In the genomic region with DNA sequence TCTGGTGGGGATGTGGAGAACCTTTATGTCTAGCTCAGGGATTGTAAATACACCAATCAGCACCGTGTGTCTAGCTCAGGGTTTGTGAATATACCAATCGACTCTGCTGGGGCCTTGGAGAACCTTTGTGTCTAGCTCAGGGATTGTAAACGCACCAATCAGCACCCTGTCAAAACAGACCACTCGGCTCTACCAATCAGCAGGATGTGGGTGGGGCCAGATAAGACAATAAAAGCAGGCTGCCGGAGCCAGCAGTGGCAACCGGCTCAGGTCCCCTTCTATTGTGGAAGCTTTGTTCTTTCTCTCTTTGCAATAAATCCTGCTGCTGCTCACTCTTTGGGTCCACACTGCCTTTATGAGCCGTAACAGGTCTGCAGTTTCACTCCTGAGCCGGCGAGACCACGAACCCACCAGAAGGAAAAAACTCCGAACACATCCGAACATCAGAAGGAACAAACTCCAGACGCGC, we compare ENCODE assay signal across 9 cellular contexts. TPM values are rescaled to one million over a fixed set of nuclear protein-coding genes. Genes with fewer than 3 reads are reported as not detected.
DNase-seq lines count a peak whose midpoint lies in the region; ATAC-seq, FAIRE-seq and TF ChIP-seq lines count a peak whose summit lies in the region.
"Not testable (repeated sequence)": the region's sequence is repeated elsewhere in the genome, so short reads cannot be mapped to it uniquely, and the experiment has no call there.
"Had no signal": no experiment of that assay in that cellular context is flagged by ENCODE, and none has a peak within 500 bp of the region (broad histone marks: within the 10 kb centered on the region; RNA-seq: fewer than 3 reads in every experiment).

No MANE protein-coding gene starts in this region.

- ATAC-seq in HepG2, result peak; percentile 67
- ATAC-seq in psoas muscle, result peak in 3 of 4 donors; percentile 17 to 62 (median 51)

- TF ChIP-seq CTCF in HepG2 (CRISPR knock-in tag; IDR thresholded peaks at IDR 0.05); psoas muscle (IDR thresholded peaks at IDR 0.05); thyroid gland (IDR thresholded peaks at IDR 0.05): not testable (repeated sequence)

- intact Hi-C loops in HepG2 (cut with micrococcal nuclease; ENCODE audit: unreplicated experiment), result loop anchor here (1.0 kb wide), 1 partner anchor 37 kb away; no protein-coding TSS in a partner anchor
- intact Hi-C loops in psoas muscle (cut with DNase I), result not testable (repeated sequence)
- intact Hi-C loops in thyroid gland (cut with DNase I), result loop anchor here (5.0 kb wide), 1 partner anchor 39 kb away; no protein-coding TSS in a partner anchor

- H3K9me3 Mint-ChIP-seq in T-helper 2 cell treated with Interferon-gamma antibody and Interleukin-4, amounts not matched to agents 5 μg/mL and 100 μg/mL, for 36 hours; activated naive CD8-positive, alpha-beta T cell (ENCODE audit: low read depth): not testable (repeated sequence)

- peaks cover 41% of the 10 kb centered on the region for H3K4me1 ChIP-seq in HepG2 (ENCODE audit: insufficient read depth, low read length)
- peaks cover 31% of the 10 kb centered on the region for H3K4me1 ChIP-seq in psoas muscle
- peaks cover 20 to 27% of the 10 kb centered on the region in 2 donors for H3K4me1 ChIP-seq in thyroid gland

- 26% methylated on average over 12 of the region's 14 CpGs for WGBS in HepG2 (ENCODE audit: low lambda C conversion rate)
- 26 to 29% (median 27%) methylated on average over 12 to 14 of the region's 14 CpGs for WGBS in psoas muscle, 3 donors
- WGBS in thyroid gland, 2 donors, result 25 to 40% methylated on average over 14 of the region's 14 CpGs

- POLR2A ChIA-PET in HepG2 (lab: Yijun Ruan, JAX), result interaction anchor here (0.7 to 7.2 kb wide), 35 partner anchors 8 to 401 kb away, joined by 3 to 122 read pairs (median 6); a partner anchor contains a TSS

- FAIRE-seq in HepG2 (lab: Jason Lieb, UNC), result not testable (repeated sequence)

- DNase-seq in EH (ENCODE audit: low read depth) (peak; percentile 50), NCI-H146 treated with DMSO at 0.1 percent for 48 hours (lab: John Stamatoyannopoulos, UW; ENCODE audit: unreplicated experiment) (peak; percentile 9), erythroblast (lab: John Stamatoyannopoulos, UW) (peak; percentile 72), HepG2 (ENCODE audit: low spot score) (peak; percentile 60), psoas muscle (peak in 1 of 2 donors; percentile 65), thyroid gland (peak in 1 of 2 donors; percentile 36)
- peak; percentile 61 for DNase-seq in T-helper 2 cell treated with Interferon-gamma antibody and Interleukin-4, amounts not matched to agents 5 μg/mL and 100 μg/mL, for 36 hours (ENCODE audit: low spot score)

- TF ChIP-seq RAD21 in HepG2 (CRISPR knock-in tag; IDR thresholded peaks at IDR 0.05), result not testable (repeated sequence)

- H3K27ac ChIP-seq in HepG2 (ENCODE audit: extremely low read length, insufficient read depth, low read length) (peak overlapping the region; percentile 91), psoas muscle (peak overlapping the region; percentile 90), thyroid gland (peak overlapping the region; percentile 71 to 78 (median 74))

- TSS peak; percentile 88 for BruUV-seq in HepG2 (replicated peaks; lab: Mats Ljungman, UMichigan)

- not testable (repeated sequence) for TF ChIP-seq EP300 in HepG2 (IDR thresholded peaks at IDR 0.05; ENCODE audit: low read depth in 2 of 2, low read length in 2 of 2); HepG2 (CRISPR knock-in tag; IDR thresholded peaks at IDR 0.05; ENCODE audit: borderline replicate concordance)

- H3K4me3 ChIP-seq in HepG2 (replicated peaks in 1 of 3; ENCODE audit: insufficient read depth in 1 of 3, low read depth in 2 of 3, low read length in 3 of 3) (peak overlapping the region; percentile 61 to 78 (median 68); a peak in 5 of 6 replicates), psoas muscle (peak overlapping the region; percentile 78), thyroid gland (replicated peaks in 1 of 3) (peak overlapping the region; percentile 28 to 56 (median 33))

- H3K9ac ChIP-seq in HepG2 (ENCODE audit: insufficient read depth, low read depth, low read length), result peak overlapping the region; percentile 75

- peaks cover 39% of the 10 kb centered on the region for H3K4me1 Mint-ChIP-seq in T-helper 2 cell treated with Interferon-gamma antibody and Interleukin-4, amounts not matched to agents 5 μg/mL and 100 μg/mL, for 36 hours (ENCODE audit: low read depth)
- peaks cover 43% of the 10 kb centered on the region for H3K4me1 Mint-ChIP-seq in activated naive CD8-positive, alpha-beta T cell (ENCODE audit: low read depth)

- peaks cover 35% of the 10 kb centered on the region for H3K36me3 Mint-ChIP-seq in T-helper 2 cell treated with Interferon-gamma antibody and Interleukin-4, amounts not matched to agents 5 μg/mL and 100 μg/mL, for 36 hours (ENCODE audit: low read depth)
- H3K36me3 Mint-ChIP-seq in activated naive CD8-positive, alpha-beta T cell, result peaks cover 22% of the 10 kb centered on the region

- not testable (repeated sequence) for TF ChIP-seq POLR2A in erythroblast (IDR thresholded peaks at IDR 0.05; ENCODE audit: low read length)
- TF ChIP-seq POLR2A in HepG2 (IDR thresholded peaks at IDR 0.05; ENCODE audit: insufficient read depth in 1 of 2, low read depth in 2 of 2, low read length in 2 of 2) (0 out of 4 replicates have a peak, but pooled peaks of 1 of the 2 experiments have one; percentile 53), thyroid gland (IDR thresholded peaks at IDR 0.05) (peak in 1 of 2 donors; percentile 39)

- H3K4me2 ChIP-seq in HepG2 (ENCODE audit: low read depth, low read length), result peak overlapping the region; percentile 91

- H3K27me3 ChIP-seq in HepG2 (ENCODE audit: control insufficient read depth in 1 of 2, insufficient read depth in 2 of 2, low read length in 2 of 2); psoas muscle (ENCODE audit: insufficient read depth in 3 of 3, low read length in 2 of 3); thyroid gland: not testable (repeated sequence)

- H3K4me3 Mint-ChIP-seq in T-helper 2 cell treated with Interferon-gamma antibody and Interleukin-4, amounts not matched to agents 5 μg/mL and 100 μg/mL, for 36 hours, result peak overlapping the region; percentile 93
- H3K4me3 Mint-ChIP-seq in activated naive CD8-positive, alpha-beta T cell, result peak overlapping the region; percentile 98

- peak overlapping the region; percentile 99 for H3K27ac Mint-ChIP-seq in T-helper 2 cell treated with Interferon-gamma antibody and Interleukin-4, amounts not matched to agents 5 μg/mL and 100 μg/mL, for 36 hours
- peak overlapping the region; percentile 98 for H3K27ac Mint-ChIP-seq in activated naive CD8-positive, alpha-beta T cell

- not testable (repeated sequence) for H3K27me3 Mint-ChIP-seq in T-helper 2 cell treated with Interferon-gamma antibody and Interleukin-4, amounts not matched to agents 5 μg/mL and 100 μg/mL, for 36 hours (ENCODE audit: low read depth); activated naive CD8-positive, alpha-beta T cell

- CTCF ChIA-PET in HepG2 (lab: Yijun Ruan, JAX; ENCODE audit: low intra/inter-chr PET ratio, low total read pairs), result interaction anchor here (3.0 kb wide), 1 partner anchor 15 kb away, joined by 10 read pairs; no protein-coding TSS in a partner anchor

- peaks cover 29% of the 10 kb centered on the region for H3K79me2 ChIP-seq in HepG2 (ENCODE audit: insufficient read depth, low read length)

- not testable (repeated sequence) for H2AFZ ChIP-seq in HepG2 (ENCODE audit: low read length)

- H4K20me1 ChIP-seq in HepG2 (ENCODE audit: insufficient read depth, low read length), result peaks cover 14% of the 10 kb centered on the region

- H3K9me3 ChIP-seq in HepG2 (ENCODE audit: low read length); psoas muscle; thyroid gland: not testable (repeated sequence)

- in situ Hi-C loops in HepG2 (cut with HindIII; ENCODE audit: extremely low pct_ligation_motif_present, low pct_unique_long_range_greater_than_20kb), result not testable (repeated sequence)

- H3K36me3 ChIP-seq in HepG2 (replicated peaks in 1 of 2; ENCODE audit: control insufficient read depth in 1 of 2, insufficient read depth in 2 of 2, low read length in 2 of 2), result peaks cover 0 to 13% of the 10 kb centered on the region in 2 experiments; a peak in 3 of 5 replicates
- H3K36me3 ChIP-seq in psoas muscle (ENCODE audit: insufficient read depth in 1 of 2, low read depth in 1 of 2), result peaks cover 0 to 17% of the 10 kb centered on the region in 2 donors
- H3K36me3 ChIP-seq in thyroid gland, result not testable (repeated sequence)

RNA-seq across cellular contexts. Expression of a gene that starts 20.5 kb away (rescaled TPM):
- total RNA-seq in HepG2 (2016; rRNA removed; fragmentation: Illumina TruSeq; extraction: Trizol) (278 and 348 TPM in 2 replicates), psoas muscle (1 to 10 TPM in 1 of 4 donors, under 1 TPM in 2, not detected in 1; 0.34 to 1.5 (median 0.68) TPM), thyroid gland (under 1 TPM in 1 of 4 donors, not detected in 3; 0.56 TPM)
- total RNA-seq in HepG2 (2016; cell fraction: cytosol; rRNA removed; fragmentation: Illumina TruSeq; extraction: Trizol; ENCODE audit: low read depth), result 36.9 and 39.1 TPM in 2 replicates
- total RNA-seq in HepG2 (2016; cell fraction: insoluble cytoplasmic fraction; rRNA removed; fragmentation: Illumina TruSeq; extraction: Trizol), result 251 and 366 TPM in 2 replicates
- 71.8 and 83.2 TPM in 2 replicates for total RNA-seq in HepG2 (2016; cell fraction: membrane; rRNA removed; fragmentation: Illumina TruSeq; extraction: Trizol)
- 84.8 and 90.9 TPM in 2 replicates for total RNA-seq in HepG2 (2016; cell fraction: nucleus; rRNA removed; fragmentation: Illumina TruSeq; extraction: Trizol)
- polyA plus RNA-seq in HepG2 (2011; rRNA removed) (1,649 and 1,898 TPM in 2 replicates), psoas muscle (under 1 TPM; 0.34 to 0.36 (median 0.35) TPM)
- polyA plus RNA-seq in HepG2 (2011; cell fraction: cytosol; rRNA removed), result 422 and 472 TPM in 2 replicates
- polyA plus RNA-seq in HepG2 (2011; cell fraction: nucleus; rRNA removed), result 82.9 and 122 TPM in 2 replicates
- polyA plus RNA-seq in HepG2 (2012), result 700 and 2,334 TPM in 2 replicates
- polyA plus RNA-seq in HepG2 (2016; cell fraction: cytosol; fragmentation: Illumina TruSeq; extraction: Trizol; ENCODE audit: low read depth), result 30.5 and 35.0 TPM in 2 replicates
- 150 and 168 TPM in 2 replicates for polyA plus RNA-seq in HepG2 (2016; cell fraction: insoluble cytoplasmic fraction; fragmentation: Illumina TruSeq; extraction: Trizol; ENCODE audit: low read depth)
- polyA plus RNA-seq in HepG2 (2016; cell fraction: membrane; fragmentation: Illumina TruSeq; extraction: Trizol; ENCODE audit: low read depth), result 38.8 and 42.8 TPM in 2 replicates
- 79.1 and 81.3 TPM in 2 replicates for polyA plus RNA-seq in HepG2 (2016; cell fraction: nucleus; fragmentation: Illumina TruSeq; extraction: Trizol; ENCODE audit: insufficient read depth, low read depth)
- 151 and 198 TPM in 2 replicates for polyA minus RNA-seq in HepG2 (2011; rRNA and poly(A)+ RNA removed; ENCODE audit: low replicate concordance)
- 87.0 and 146 TPM in 2 replicates for polyA minus RNA-seq in HepG2 (2011; cell fraction: cytosol; rRNA and poly(A)+ RNA removed)
- 37.3 and 51.0 TPM in 2 replicates for polyA minus RNA-seq in HepG2 (2011; cell fraction: nucleus; rRNA and poly(A)+ RNA removed)
- total RNA-seq: glomerular endothelial cell had no signal

RNA-seq across cellular contexts. Expression of a gene that starts 32.7 kb away (rescaled TPM):
- 158 and 254 TPM in 2 replicates for total RNA-seq in HepG2 (2016; rRNA removed; fragmentation: Illumina TruSeq; extraction: Trizol)
- 31.0 and 37.7 TPM in 2 replicates for total RNA-seq in HepG2 (2016; cell fraction: cytosol; rRNA removed; fragmentation: Illumina TruSeq; extraction: Trizol; ENCODE audit: low read depth)
- 174 and 249 TPM in 2 replicates for total RNA-seq in HepG2 (2016; cell fraction: insoluble cytoplasmic fraction; rRNA removed; fragmentation: Illumina TruSeq; extraction: Trizol)
- 87.0 and 105 TPM in 2 replicates for total RNA-seq in HepG2 (2016; cell fraction: membrane; rRNA removed; fragmentation: Illumina TruSeq; extraction: Trizol)
- total RNA-seq in HepG2 (2016; cell fraction: nucleus; rRNA removed; fragmentation: Illumina TruSeq; extraction: Trizol), result 67.5 and 68.6 TPM in 2 replicates
- 103 and 112 TPM in 2 replicates for polyA plus RNA-seq in HepG2 (2011; rRNA removed)
- polyA plus RNA-seq in HepG2 (2011; cell fraction: cytosol; rRNA removed), result 110 and 141 TPM in 2 replicates
- 54.5 and 54.7 TPM in 2 replicates for polyA plus RNA-seq in HepG2 (2011; cell fraction: nucleus; rRNA removed)
- polyA plus RNA-seq in HepG2 (2012), result 198 and 236 TPM in 2 replicates
- 55.7 and 56.7 TPM in 2 replicates for polyA plus RNA-seq in HepG2 (2016; cell fraction: cytosol; fragmentation: Illumina TruSeq; extraction: Trizol; ENCODE audit: low read depth)
- polyA plus RNA-seq in HepG2 (2016; cell fraction: insoluble cytoplasmic fraction; fragmentation: Illumina TruSeq; extraction: Trizol; ENCODE audit: low read depth), result 509 and 563 TPM in 2 replicates
- polyA plus RNA-seq in HepG2 (2016; cell fraction: membrane; fragmentation: Illumina TruSeq; extraction: Trizol; ENCODE audit: low read depth), result 117 and 129 TPM in 2 replicates
- 205 and 206 TPM in 2 replicates for polyA plus RNA-seq in HepG2 (2016; cell fraction: nucleus; fragmentation: Illumina TruSeq; extraction: Trizol; ENCODE audit: insufficient read depth, low read depth)
- polyA minus RNA-seq in HepG2 (2011; rRNA and poly(A)+ RNA removed; ENCODE audit: low replicate concordance), result 19.4 and 22.0 TPM in 2 replicates
- polyA minus RNA-seq in HepG2 (2011; cell fraction: cytosol; rRNA and poly(A)+ RNA removed), result 29.9 and 30.5 TPM in 2 replicates
- polyA minus RNA-seq in HepG2 (2011; cell fraction: nucleus; rRNA and poly(A)+ RNA removed), result 21.4 and 24.6 TPM in 2 replicates
- 100 to 1,000 TPM; 216 to 300 (median 250) TPM for total RNA-seq in psoas muscle
- 100 to 1,000 TPM; 300 to 539 (median 398) TPM for polyA plus RNA-seq in psoas muscle
- total RNA-seq in thyroid gland, result 100 to 1,000 TPM; 258 to 314 (median 288) TPM

RNA-seq across cellular contexts. Expression of a gene that starts 36.4 kb away (rescaled TPM):
- total RNA-seq in HepG2 (2016; rRNA removed; fragmentation: Illumina TruSeq; extraction: Trizol) (76.6 and 124 TPM in 2 replicates), psoas muscle (10 to 100 TPM; 30.0 to 39.1 (median 32.4) TPM), thyroid gland (10 to 100 TPM; 70.5 to 93.9 (median 76.2) TPM)
- total RNA-seq in HepG2 (2016; cell fraction: cytosol; rRNA removed; fragmentation: Illumina TruSeq; extraction: Trizol; ENCODE audit: low read depth), result 12.0 and 14.9 TPM in 2 replicates
- 82.6 and 130 TPM in 2 replicates for total RNA-seq in HepG2 (2016; cell fraction: insoluble cytoplasmic fraction; rRNA removed; fragmentation: Illumina TruSeq; extraction: Trizol)
- total RNA-seq in HepG2 (2016; cell fraction: membrane; rRNA removed; fragmentation: Illumina TruSeq; extraction: Trizol), result 36.1 and 39.2 TPM in 2 replicates
- total RNA-seq in HepG2 (2016; cell fraction: nucleus; rRNA removed; fragmentation: Illumina TruSeq; extraction: Trizol), result 35.4 and 41.2 TPM in 2 replicates
- polyA plus RNA-seq in HepG2 (2011; rRNA removed) (39.9 and 44.8 TPM in 2 replicates), psoas muscle (10 to 100 TPM; 40.5 to 79.0 (median 48.5) TPM)
- 29.0 and 43.5 TPM in 2 replicates for polyA plus RNA-seq in HepG2 (2011; cell fraction: cytosol; rRNA removed)
- 12.5 and 20.0 TPM in 2 replicates for polyA plus RNA-seq in HepG2 (2011; cell fraction: nucleus; rRNA removed)
- polyA plus RNA-seq in HepG2 (2012), result 55.6 and 62.7 TPM in 2 replicates
- 6.5 and 6.6 TPM in 2 replicates for polyA plus RNA-seq in HepG2 (2016; cell fraction: cytosol; fragmentation: Illumina TruSeq; extraction: Trizol; ENCODE audit: low read depth)
- 143 and 162 TPM in 2 replicates for polyA plus RNA-seq in HepG2 (2016; cell fraction: insoluble cytoplasmic fraction; fragmentation: Illumina TruSeq; extraction: Trizol; ENCODE audit: low read depth)
- 21.2 and 21.7 TPM in 2 replicates for polyA plus RNA-seq in HepG2 (2016; cell fraction: membrane; fragmentation: Illumina TruSeq; extraction: Trizol; ENCODE audit: low read depth)
- polyA plus RNA-seq in HepG2 (2016; cell fraction: nucleus; fragmentation: Illumina TruSeq; extraction: Trizol; ENCODE audit: insufficient read depth, low read depth), result 60.2 and 60.7 TPM in 2 replicates
- 10.4 and 12.8 TPM in 2 replicates for polyA minus RNA-seq in HepG2 (2011; rRNA and poly(A)+ RNA removed; ENCODE audit: low replicate concordance)
- polyA minus RNA-seq in HepG2 (2011; cell fraction: cytosol; rRNA and poly(A)+ RNA removed), result 13.6 and 15.5 TPM in 2 replicates
- 16.1 and 16.2 TPM in 2 replicates for polyA minus RNA-seq in HepG2 (2011; cell fraction: nucleus; rRNA and poly(A)+ RNA removed)

RNA-seq across cellular contexts. Expression of a gene that starts 42.7 kb away (rescaled TPM):
- 18.7 and 20.9 TPM in 2 replicates for total RNA-seq in HepG2 (2016; rRNA removed; fragmentation: Illumina TruSeq; extraction: Trizol)
- total RNA-seq in HepG2 (2016; cell fraction: cytosol; rRNA removed; fragmentation: Illumina TruSeq; extraction: Trizol; ENCODE audit: low read depth), result 4.7 and 6.1 TPM in 2 replicates
- total RNA-seq in HepG2 (2016; cell fraction: insoluble cytoplasmic fraction; rRNA removed; fragmentation: Illumina TruSeq; extraction: Trizol), result 19.1 and 20.1 TPM in 2 replicates
- total RNA-seq in HepG2 (2016; cell fraction: membrane; rRNA removed; fragmentation: Illumina TruSeq; extraction: Trizol), result 11.7 and 12.0 TPM in 2 replicates
- total RNA-seq in HepG2 (2016; cell fraction: nucleus; rRNA removed; fragmentation: Illumina TruSeq; extraction: Trizol), result 7.6 and 7.9 TPM in 2 replicates
- polyA plus RNA-seq in HepG2 (2011; rRNA removed), result 15.5 and 17.6 TPM in 2 replicates
- polyA plus RNA-seq in HepG2 (2011; cell fraction: cytosol; rRNA removed), result 19.4 and 26.2 TPM in 2 replicates
- 9.3 and 10.5 TPM in 2 replicates for polyA plus RNA-seq in HepG2 (2011; cell fraction: nucleus; rRNA removed)
- polyA plus RNA-seq in HepG2 (2012), result 10.5 and 11.1 TPM in 2 replicates
- 3.6 and 4.1 TPM in 2 replicates for polyA plus RNA-seq in HepG2 (2016; cell fraction: cytosol; fragmentation: Illumina TruSeq; extraction: Trizol; ENCODE audit: low read depth)
- 22.2 and 23.4 TPM in 2 replicates for polyA plus RNA-seq in HepG2 (2016; cell fraction: insoluble cytoplasmic fraction; fragmentation: Illumina TruSeq; extraction: Trizol; ENCODE audit: low read depth)
- polyA plus RNA-seq in HepG2 (2016; cell fraction: membrane; fragmentation: Illumina TruSeq; extraction: Trizol; ENCODE audit: low read depth), result 7.5 and 8.0 TPM in 2 replicates
- 10.3 and 14.0 TPM in 2 replicates for polyA plus RNA-seq in HepG2 (2016; cell fraction: nucleus; fragmentation: Illumina TruSeq; extraction: Trizol; ENCODE audit: insufficient read depth, low read depth)
- 5.1 and 16.2 TPM in 2 replicates for polyA minus RNA-seq in HepG2 (2011; rRNA and poly(A)+ RNA removed; ENCODE audit: low replicate concordance)
- polyA minus RNA-seq in HepG2 (2011; cell fraction: cytosol; rRNA and poly(A)+ RNA removed), result 9.3 and 9.9 TPM in 2 replicates
- 5.5 and 7.0 TPM in 2 replicates for polyA minus RNA-seq in HepG2 (2011; cell fraction: nucleus; rRNA and poly(A)+ RNA removed)
- 10 to 100 TPM in 3 of 4 donors, 1 to 10 TPM in 1; 9.3 to 15.0 (median 14.2) TPM for total RNA-seq in psoas muscle
- polyA plus RNA-seq in psoas muscle, result 10 to 100 TPM in 1 of 3 donors, 1 to 10 TPM in 2; 7.6 to 13.8 (median 9.7) TPM
- total RNA-seq in thyroid gland, result 10 to 100 TPM; 11.7 to 31.3 (median 22.1) TPM

Comparison
In these comparisons a context has a peak if more than half of its experiments do, and no peak if none do; other contexts are left out.
1. RNA of a gene that starts 20.5 kb away (total RNA-seq): 36.9 to 366 TPM in HepG2; 0.34 to 1.5 TPM in psoas muscle and 0.56 TPM in thyroid gland; every median in the first group is over 10 times any median in the second.
2. Peak in every context shown above with its lines, with median percentiles within 50 percentile points of each other: H3K27ac ChIP-seq and H3K4me3 ChIP-seq.